Comparison of ENCODE assay signal across 8 cellular contexts in the genomic region with DNA sequence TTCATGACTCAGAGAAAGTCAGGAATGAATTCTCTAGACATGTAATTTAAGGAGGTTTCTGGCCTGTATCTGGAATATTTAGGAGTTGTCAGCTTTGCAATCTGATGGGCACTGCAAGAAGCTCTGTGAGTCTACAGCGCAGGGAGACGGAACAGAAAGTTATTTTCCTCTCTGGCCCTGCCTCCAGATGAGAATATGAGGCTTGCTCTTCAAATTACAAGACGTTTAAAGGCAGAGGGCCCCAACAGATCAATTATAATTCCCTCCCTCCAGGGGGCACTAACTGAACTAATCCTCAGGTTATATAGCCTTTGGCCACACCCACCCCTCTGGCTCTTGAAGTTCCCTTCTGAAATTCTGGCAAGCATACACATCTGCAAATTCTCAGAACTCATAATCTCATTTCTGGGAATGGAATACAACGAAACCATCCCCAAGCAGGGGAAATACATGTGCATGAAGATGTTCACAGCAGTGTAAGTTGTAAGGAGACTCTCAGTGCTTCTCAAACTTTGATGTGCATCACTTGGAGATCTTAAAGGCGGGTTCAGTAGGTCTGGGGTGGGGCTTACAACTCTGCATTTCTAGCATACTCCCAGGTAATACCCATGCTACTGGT.
A peak's percentile ranks its signal among the peaks of the same experiment; 100 is the strongest.
DNase-seq lines count a peak whose midpoint lies in the region; ATAC-seq lines count a peak whose summit lies in the region.

No MANE protein-coding gene starts in this region.

- peak; percentile 68 for ATAC-seq in HG02763 (IDR thresholded peaks at IDR 0.05; ENCODE audit: unreplicated experiment)
- ATAC-seq in activated T-cell treated with anti-CD3 and anti-CD28 coated beads, Interleukin-2, amount 50 U/mL, for 4 hours = peak; percentile 95 to 97
- ATAC-seq in left cardiac atrium = peak; percentile 84 to 96

- H3K4me3 Mint-ChIP-seq in activated T-cell treated with anti-CD3 and anti-CD28 coated beads, Interleukin-2, amount 50 U/mL, for 4 hours = no peak overlapping the region

- intact Hi-C loops in left cardiac atrium (cut with DNase I) = no loop called here

- peaks cover 13% of the 10 kb centered on the region for H3K4me1 Mint-ChIP-seq in activated T-cell treated with anti-CD3 and anti-CD28 coated beads, Interleukin-2, amount 50 U/mL, for 4 hours (ENCODE audit: low read depth)

- H3K36me3 Mint-ChIP-seq in activated T-cell treated with anti-CD3 and anti-CD28 coated beads, Interleukin-2, amount 50 U/mL, for 4 hours (ENCODE audit: insufficient read depth) = no peaks in the 10 kb centered on the region

- no peaks in the 10 kb centered on the region for H3K9me3 Mint-ChIP-seq in activated T-cell treated with anti-CD3 and anti-CD28 coated beads, Interleukin-2, amount 50 U/mL, for 4 hours

- peaks cover 2% of the 10 kb centered on the region for H3K27me3 Mint-ChIP-seq in activated T-cell treated with anti-CD3 and anti-CD28 coated beads, Interleukin-2, amount 50 U/mL, for 4 hours (ENCODE audit: low read depth)

- DNase-seq in SIG-M5 treated with dmso at 0.1 percent for 504 hours (lab: John Stamatoyannopoulos, UW; ENCODE audit: unreplicated experiment) (peak; percentile 78), SIG-M5 (lab: John Stamatoyannopoulos, UW) (no peak), NCI-H82 treated with DMSO at 0.1 percent for 48 hours (lab: John Stamatoyannopoulos, UW; ENCODE audit: unreplicated experiment) (peak; percentile 41), left cardiac atrium (peak; percentile 67), GDM1 (lab: John Stamatoyannopoulos, UW) (no peak)
- DNase-seq in activated T-cell treated with anti-CD3 and anti-CD28 coated beads, Interleukin-2, amount 50 U/mL, for 4 hours = peak; percentile 52
- peak; percentile 36 for DNase-seq in stimulated activated CD4-positive, alpha-beta T cell treated with anti-CD3 and anti-CD28 coated beads, Interleukin-4, amount 100 ng/mL, for 1 hour

Comparison
In these comparisons a context has a peak if more than half of its experiments do, and no peak if none do; other contexts are left out.
1. DNase-seq: peak in SIG-M5 treated with dmso at 0.1 percent for 504 hours (single experiment), NCI-H82 treated with DMSO at 0.1 percent for 48 hours (single experiment), activated T-cell treated with anti-CD3 and anti-CD28 coated beads, Interleukin-2, amount 50 U/mL, for 4 hours (single experiment), left cardiac atrium (single experiment) and stimulated activated CD4-positive, alpha-beta T cell treated with anti-CD3 and anti-CD28 coated beads, Interleukin-4, amount 100 ng/mL, for 1 hour (single experiment); none in SIG-M5 (single experiment) and GDM1 (single experiment).
2. Peak in every context shown above with its lines, with median percentiles within 50 percentile points of each other: ATAC-seq.